In the genomic region with DNA sequence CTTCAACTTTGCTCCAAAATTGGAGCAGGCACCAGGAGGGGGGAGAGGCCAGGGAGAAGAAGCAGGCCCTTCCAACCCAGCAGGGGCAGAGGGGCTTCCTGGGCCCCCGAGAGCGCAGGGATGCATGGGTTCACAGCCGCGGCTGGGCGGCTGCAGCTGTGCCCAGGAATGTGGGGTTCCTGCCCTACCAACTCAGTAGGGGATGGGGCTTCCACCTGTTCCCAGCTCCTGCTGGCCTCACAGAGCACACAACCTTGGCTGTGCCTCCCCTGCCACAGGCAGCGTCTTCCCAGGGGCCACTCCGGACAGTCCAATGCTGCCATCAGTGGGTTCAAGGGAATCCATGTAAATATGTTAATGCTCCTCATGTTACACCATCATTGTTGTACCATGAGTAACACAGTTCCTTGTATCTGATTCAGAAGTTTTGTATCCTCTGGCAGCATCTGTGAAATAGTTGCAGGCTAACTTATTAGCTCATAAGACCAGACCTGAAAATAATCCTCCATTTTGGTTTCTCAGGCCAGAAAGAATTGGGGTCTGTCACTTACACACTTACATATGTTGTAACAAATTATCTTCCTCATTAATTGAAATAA, we compare ENCODE assay signal across 20 cellular contexts. TPM values are rescaled to one million over a fixed set of nuclear protein-coding genes. Genes with fewer than 3 reads are reported as not detected.
DNase-seq lines count a peak whose midpoint lies in the region; ATAC-seq, FAIRE-seq and TF ChIP-seq lines count a peak whose summit lies in the region.
"Had no signal": no experiment of that assay in that cellular context is flagged by ENCODE, and none has a peak within 500 bp of the region (broad histone marks: within the 10 kb centered on the region; RNA-seq: fewer than 3 reads in every experiment).

No MANE protein-coding gene starts in this region.

- H3K27ac ChIP-seq in astrocyte (ENCODE audit: low read depth, low read length) (no peak overlapping the region), Karpas-422 (ENCODE audit: low read length) (no peak overlapping the region)
- H3K27ac ChIP-seq: heart left ventricle, psoas muscle, SJSA1, spleen, testis had no signal

- no peak for TF ChIP-seq CTCF in astrocyte (IDR thresholded peaks at IDR 0.05; ENCODE audit: insufficient read depth, low read depth, low read length)
- TF ChIP-seq CTCF in foreskin fibroblast (IDR thresholded peaks at IDR 0.05; ENCODE audit: low read depth, low read length): no peak

- no peak overlapping the region for H3K9ac ChIP-seq in astrocyte (ENCODE audit: low read length)
- no peak overlapping the region for H3K9ac ChIP-seq in Karpas-422 (ENCODE audit: low read length)

- H3K4me3 ChIP-seq in astrocyte (ENCODE audit: insufficient read depth, low read depth, low read length) (no peak overlapping the region), foreskin fibroblast (ENCODE audit: low read depth in 1 of 2, low read length in 2 of 2) (no peak overlapping the region), Karpas-422 (ENCODE audit: low read length) (no peak overlapping the region)
- H3K4me3 ChIP-seq: heart left ventricle, psoas muscle, SJSA1, spleen, testis had no signal

- ATAC-seq in T-cell (replicated peaks in 1 of 4): no peak
- ATAC-seq: heart left ventricle had no signal

- H3K4me1 ChIP-seq in astrocyte (ENCODE audit: insufficient read depth, low read length) (peaks cover 3% of the 10 kb centered on the region), Karpas-422 (ENCODE audit: low read length) (peaks cover 17% of the 10 kb centered on the region)
- H3K4me1 ChIP-seq: psoas muscle, SJSA1, spleen had no signal

- CTCF ChIA-PET in T-cell (lab: Charles Lee): interaction anchor here in 1 of 2 donors (0.9 kb wide), 1 partner anchor 13 kb away, joined by 4 read pairs; no protein-coding TSS in a partner anchor

- H3K36me3 ChIP-seq in astrocyte (ENCODE audit: insufficient read depth, low read length): no peaks in the 10 kb centered on the region
- H3K36me3 ChIP-seq in Karpas-422 (ENCODE audit: insufficient read depth, low read length): no peaks in the 10 kb centered on the region
- H3K36me3 ChIP-seq: heart left ventricle, SJSA1, spleen had no signal

- H3K27me3 ChIP-seq in astrocyte (ENCODE audit: insufficient read depth, low read length) (peaks cover 3% of the 10 kb centered on the region), Karpas-422 (ENCODE audit: low read length) (no peaks in the 10 kb centered on the region)
- H3K27me3 ChIP-seq: heart left ventricle, SJSA1, spleen, testis had no signal

- H3K36me3 Mint-ChIP-seq in astrocyte (ENCODE audit: low read depth, unreplicated experiment) (no peaks in the 10 kb centered on the region), T-cell (no peaks in the 10 kb centered on the region)

- no peaks in the 10 kb centered on the region for H3K79me2 ChIP-seq in astrocyte (ENCODE audit: insufficient read depth, low read length)
- no peaks in the 10 kb centered on the region for H3K79me2 ChIP-seq in Karpas-422 (ENCODE audit: low read length)

- H3K4me3 Mint-ChIP-seq in astrocyte (ENCODE audit: unreplicated experiment) (no peak overlapping the region), T-cell (no peak overlapping the region)
- H3K4me3 Mint-ChIP-seq: CD4-positive, alpha-beta T cell; nephron progenitor cell had no signal

- H3K9me3 ChIP-seq in astrocyte (ENCODE audit: insufficient read depth, low read depth, low read length) (no peaks in the 10 kb centered on the region), Karpas-422 (ENCODE audit: low read length) (no peaks in the 10 kb centered on the region)
- H3K9me3 ChIP-seq: heart left ventricle, psoas muscle, SJSA1, spleen, testis had no signal

- FAIRE-seq in astrocyte (lab: Jason Lieb, UNC): peak; percentile 50

- H3K9me3 Mint-ChIP-seq in astrocyte (ENCODE audit: unreplicated experiment): no peaks in the 10 kb centered on the region
- no peaks in the 10 kb centered on the region for H3K9me3 Mint-ChIP-seq in T-cell
- H3K9me3 Mint-ChIP-seq: CD4-positive, alpha-beta T cell; nephron progenitor cell had no signal

- H3K9me2 ChIP-seq in Karpas-422 (replicated peaks; ENCODE audit: insufficient read depth, low read length): no peaks in the 10 kb centered on the region

- H2AFZ ChIP-seq in astrocyte (ENCODE audit: low read depth, low read length) (no peak overlapping the region), Karpas-422 (ENCODE audit: low read length) (no peak overlapping the region)

- no peak overlapping the region for H3K4me2 ChIP-seq in astrocyte (ENCODE audit: low read length)
- no peak overlapping the region for H3K4me2 ChIP-seq in Karpas-422 (ENCODE audit: low read depth, low read length, poor library complexity, severe bottlenecking)

- H3K4me1 Mint-ChIP-seq in astrocyte (ENCODE audit: low read depth, unreplicated experiment): peaks cover 10% of the 10 kb centered on the region
- no peaks in the 10 kb centered on the region for H3K4me1 Mint-ChIP-seq in T-cell

- no peaks in the 10 kb centered on the region for H4K20me1 ChIP-seq in astrocyte (ENCODE audit: insufficient read depth, low read length)
- H4K20me1 ChIP-seq in Karpas-422 (ENCODE audit: insufficient read depth, low read depth, low read length): no peaks in the 10 kb centered on the region

- POLR2A ChIA-PET in T-cell (lab: Charles Lee): no interaction called here

- DNase-seq in HCEC 1CT (peak; percentile 87), astrocyte (ENCODE audit: low read depth) (peak; percentile 70), foreskin fibroblast (peak; percentile 58 to 78), RPMI8226 (no peak), NCI-H1105 treated with DMSO at 0.1 percent for 48 hours (lab: John Stamatoyannopoulos, UW) (no peak), T-cell (no peak), Karpas-422 (no peak)
- DNase-seq: activated CD4-positive, alpha-beta T cell treated with anti-CD3 and anti-CD28 coated beads for 4 hours; activated effector memory CD4-positive, alpha-beta T cell treated with Interleukin-2 at 50 U/mL for 16 hours; amygdala; CD4-positive, alpha-beta T cell; heart left ventricle; islet precursor cell; NCI-H2029 treated with DMSO at 0.1 percent for 48 hours; NCI-H510A; nephron progenitor cell; psoas muscle; spleen; testis had no signal

- peak overlapping the region; percentile 34 for H3K27ac Mint-ChIP-seq in astrocyte (ENCODE audit: unreplicated experiment)
- no peak overlapping the region for H3K27ac Mint-ChIP-seq in T-cell
- H3K27ac Mint-ChIP-seq: CD4-positive, alpha-beta T cell; nephron progenitor cell had no signal

- peaks cover 2% of the 10 kb centered on the region for H3K27me3 Mint-ChIP-seq in astrocyte (ENCODE audit: low read depth, unreplicated experiment)
- H3K27me3 Mint-ChIP-seq in T-cell: no peaks in the 10 kb centered on the region
- H3K27me3 Mint-ChIP-seq: CD4-positive, alpha-beta T cell had no signal

RNA-seq across cellular contexts. Expression of a gene that starts 12.1 kb away (rescaled TPM):
- total RNA-seq in astrocyte (39.3 and 46.2 TPM in 2 replicates), T-cell (10 to 100 TPM; 24.5 to 40.3 (median 26.4) TPM)
- total RNA-seq in Karpas-422 (2014; rRNA removed; shearing (Covaris generic); ENCODE audit: low replicate concordance): 160 and 323 TPM in 2 replicates

Comparison
In these comparisons a context has a peak if more than half of its experiments do, and no peak if none do; other contexts are left out.
1. DNase-seq: peak in HCEC 1CT (single experiment), astrocyte (single experiment) and foreskin fibroblast (2 of 2); none in RPMI8226 (single experiment), NCI-H1105 treated with DMSO at 0.1 percent for 48 hours (single experiment), T-cell (0 of 34) and Karpas-422 (single experiment).